8 cellular contexts compared by ENCODE assay signal in genomic region chr6:149746147-149746946, GRCh38. TPM values are rescaled to one million over a fixed set of nuclear protein-coding genes. Genes with fewer than 3 reads are reported as not detected.
DNase-seq lines count a peak whose midpoint lies in the region; ATAC-seq and TF ChIP-seq lines count a peak whose summit lies in the region.

Gene NUP43, minus strand, starts transcription at chr6:149746529. Its CDS starts 34 bp downstream, at chr6:149746495.

- peak within 1 kb of the TSS; percentile 81 for H3K27ac ChIP-seq in layer of hippocampus (ENCODE audit: low read depth, low read length)

- H3K4me3 Mint-ChIP-seq in chondrocyte (ENCODE audit: unreplicated experiment): peak within 1 kb of the TSS; percentile 100

- peak; percentile 49 for ATAC-seq in GM19023 (IDR thresholded peaks at IDR 0.05; ENCODE audit: unreplicated experiment)
- peak; percentile 57 for ATAC-seq in HG03342 (IDR thresholded peaks at IDR 0.05; ENCODE audit: unreplicated experiment)

- TF ChIP-seq CTCF in chondrocyte (IDR thresholded peaks at IDR 0.05): peak; percentile 77

- no peaks in the 10 kb centered on the region for H3K27me3 ChIP-seq in layer of hippocampus (ENCODE audit: control insufficient read depth, insufficient read depth, low read length)

- H3K9me3 Mint-ChIP-seq in chondrocyte (ENCODE audit: low read depth): no peaks in the 10 kb centered on the region

- peaks cover 29% of the 10 kb centered on the region for H3K4me1 Mint-ChIP-seq in chondrocyte (ENCODE audit: low read depth)

- peak within 1 kb of the TSS; percentile 95 for H3K27ac Mint-ChIP-seq in chondrocyte (ENCODE audit: unreplicated experiment)

- no peaks in the 10 kb centered on the region for H3K27me3 Mint-ChIP-seq in chondrocyte (ENCODE audit: low read depth)

- DNase-seq in AG20443 (ENCODE audit: low spot score): peak; percentile 92
- peak; percentile 55 to 91 for DNase-seq in NCI-H446 (lab: John Stamatoyannopoulos, UW)
- peak; percentile 83 for DNase-seq in activated CD4-positive, alpha-beta T cell treated with anti-CD3 and anti-CD28 coated beads for 1 hour
- DNase-seq in chondrocyte (ENCODE audit: low spot score): peak; percentile 95
- peak; percentile 88 to 89 for DNase-seq in stimulated activated CD4-positive, alpha-beta T cell treated with anti-CD3 and anti-CD28 coated beads, Interleukin-1b, Interleukin-23, amount 100 ng/mL, for 4 hours (ENCODE audit: low read depth in 2 of 2)

- peaks cover 6% of the 10 kb centered on the region for H3K36me3 Mint-ChIP-seq in chondrocyte (ENCODE audit: low read depth)

RNA-seq across cellular contexts. Expression of gene NUP43, which starts in this region (rescaled TPM):
- 28.1 to 41.8 TPM (median 33.9 TPM) in 3 replicates for total RNA-seq in chondrocyte

Comparison
In these comparisons a context has a peak if more than half of its experiments do, and no peak if none do; other contexts are left out.
1. Peak in every context shown above with its lines: DNase-seq, ATAC-seq and H3K27ac ChIP-seq.